In the genomic region with DNA sequence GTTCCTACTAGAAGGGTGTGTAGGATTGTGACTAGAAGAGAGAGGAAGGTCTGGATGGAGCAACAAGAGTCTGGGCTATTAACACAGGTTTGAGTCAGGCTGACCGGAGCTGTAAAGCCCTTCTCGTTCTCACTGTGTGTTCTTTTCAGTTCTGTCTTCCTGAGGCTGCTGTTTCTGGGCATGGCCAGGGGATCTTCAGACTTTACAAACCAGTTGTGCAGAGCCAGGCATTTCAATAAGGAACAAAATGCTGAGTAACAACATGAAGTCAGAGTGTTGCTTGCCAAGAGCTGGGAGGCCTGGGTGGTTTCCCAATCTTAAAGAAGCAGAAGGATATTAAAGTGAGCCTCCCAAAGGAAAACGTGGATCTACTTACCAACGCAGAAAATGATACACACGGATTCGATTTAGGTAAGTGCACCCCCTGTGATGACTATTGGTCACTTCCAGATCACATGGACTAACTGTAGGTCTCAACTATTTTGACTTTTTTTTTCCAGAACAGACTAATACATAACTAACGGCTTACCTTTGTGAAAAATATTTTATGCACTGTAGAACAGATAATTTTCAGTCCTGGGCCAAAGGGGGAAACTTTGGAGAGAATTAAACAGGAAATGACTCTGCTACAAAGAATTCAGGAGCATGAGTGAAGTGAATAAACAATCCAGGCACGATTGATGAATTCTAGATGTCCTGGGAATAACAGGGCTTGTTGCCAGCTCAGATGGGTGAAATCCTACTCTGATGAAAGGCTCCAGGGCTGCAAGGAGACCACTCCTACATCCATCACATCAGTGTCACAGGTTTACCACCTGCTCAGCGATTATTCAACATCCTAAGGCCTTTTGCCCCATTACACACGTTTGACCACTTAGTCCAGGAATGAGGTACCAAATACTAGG, we compare ENCODE assay signal across 8 cellular contexts.
A peak's percentile ranks its signal among the peaks of the same experiment; 100 is the strongest.
DNase-seq lines count a peak whose midpoint lies in the region; ATAC-seq, FAIRE-seq and TF ChIP-seq lines count a peak whose summit lies in the region.

No MANE protein-coding gene starts in this region.

- H3K9me3 ChIP-seq in GM12878 (replicated peaks; ENCODE audit: control insufficient read depth, insufficient read depth, low read length) (no peaks in the 10 kb centered on the region), kidney (ENCODE audit: control insufficient read depth in 1 of 2, low read length in 2 of 2) (no peaks in the 10 kb centered on the region)
- H3K9me3 ChIP-seq in CD4-positive, alpha-beta T cell (ENCODE audit: control insufficient read depth, low read length), result no peaks in the 10 kb centered on the region

- peaks cover 22% of the 10 kb centered on the region for H3K4me1 ChIP-seq in GM12878 (ENCODE audit: control insufficient read depth, insufficient read depth, low read length)
- H3K4me1 ChIP-seq in kidney (ENCODE audit: control insufficient read depth in 1 of 2, insufficient read depth in 1 of 2, low read depth in 1 of 2, low read length in 2 of 2), result peaks cover 6 to 16% of the 10 kb centered on the region in 2 donors

- no peaks in the 10 kb centered on the region for H3K27me3 ChIP-seq in GM12878 (replicated peaks in 1 of 2; ENCODE audit: control insufficient read depth in 2 of 2, insufficient read depth in 2 of 2, low read length in 1 of 2)
- H3K27me3 ChIP-seq in CD4-positive, alpha-beta T cell (ENCODE audit: control insufficient read depth, insufficient read depth, low read length), result no peaks in the 10 kb centered on the region

- CTCF ChIA-PET in GM12878 (lab: Yijun Ruan, JAX), result interaction anchor here (0.6 to 8.3 kb wide), 21 partner anchors 8 to 221 kb away, joined by 3 to 101 read pairs (median 4); a partner anchor contains a TSS
- CTCF ChIA-PET in CD4-positive, alpha-beta T cell (lab: Charles Lee), result interaction anchor here (1.6 to 2.8 kb wide), 2 partner anchors 8 to 11 kb away, joined by 10 to 17 read pairs; no protein-coding TSS in a partner anchor

- H3K79me2 ChIP-seq in GM12878 (ENCODE audit: control insufficient read depth, insufficient read depth, low read length), result no peaks in the 10 kb centered on the region

- H2AFZ ChIP-seq in GM12878 (ENCODE audit: control insufficient read depth, low read depth, low read length), result no peak overlapping the region

- H3K4me3 ChIP-seq in GM12878 (no peak overlapping the region), kidney (ENCODE audit: low read length in 2 of 2) (peak overlapping the region; percentile 26 to 34)

- 36% methylated on average over 10 of the region's 10 CpGs for WGBS in GM12878 (ENCODE audit: insufficient coverage, insufficient replicate concordance, low lambda C conversion rate, missing lambda C conversion rate)

- peaks cover 0 to 2% (median 0%) of the 10 kb centered on the region in 3 donors for H3K9me3 Mint-ChIP-seq in IgD-negative memory B cell
- no peaks in the 10 kb centered on the region for H3K9me3 Mint-ChIP-seq in CD4-positive, alpha-beta T cell

- FAIRE-seq in GM12878 (lab: Jason Lieb, UNC), result no peak
- peak; percentile 68 for FAIRE-seq in kidney (lab: Jason Lieb, UNC)

- no peak for TF ChIP-seq POLR2A in GM12878 (IDR thresholded peaks at IDR 0.05; ENCODE audit: low read depth, low read length)

- no peaks in the 10 kb centered on the region for H3K36me3 Mint-ChIP-seq in IgD-negative memory B cell
- no peaks in the 10 kb centered on the region for H3K36me3 Mint-ChIP-seq in CD4-positive, alpha-beta T cell (ENCODE audit: low read depth)

- no peak overlapping the region for H3K9ac ChIP-seq in GM12878 (ENCODE audit: control insufficient read depth, insufficient read depth, low read length)
- H3K9ac ChIP-seq in kidney (ENCODE audit: low read length in 2 of 2), result peak overlapping the region in 1 of 2 donors; percentile 12

- H3K36me3 ChIP-seq in GM12878 (ENCODE audit: control insufficient read depth in 2 of 2, insufficient read depth in 2 of 2, low read length in 1 of 2) (no peaks in the 10 kb centered on the region), kidney (ENCODE audit: control insufficient read depth in 1 of 2, insufficient read depth in 2 of 2, low read length in 2 of 2) (no peaks in the 10 kb centered on the region)

- SMC1A ChIA-PET in GM12878 (lab: Charles Lee; ENCODE audit: uncharacterized antibody, unreplicated experiment), result interaction anchor here (0.7 to 7.7 kb wide), 19 partner anchors 8 to 216 kb away, joined by 3 to 99 read pairs (median 7); no protein-coding TSS in a partner anchor

- no peaks in the 10 kb centered on the region for H3K27me3 Mint-ChIP-seq in IgD-negative memory B cell
- H3K27me3 Mint-ChIP-seq in CD4-positive, alpha-beta T cell, result no peaks in the 10 kb centered on the region

- intact Hi-C loops in GM12878 (cut with micrococcal nuclease; ENCODE audit: unreplicated experiment) (loop anchor here (2.0 kb wide), 1 partner anchor 105 kb away; no protein-coding TSS in a partner anchor), kidney (cut with DNase I) (no loop called here)
- intact Hi-C loops in CD4-positive, alpha-beta T cell (cut with DNase I, micrococcal nuclease), result loop anchor here in 1 of 2 experiments (5.0 to 10.0 kb wide), 2 partner anchors 131 to 219 kb away; a partner anchor contains a TSS

- DNase-seq in GM04503 (ENCODE audit: low read depth) (peak; percentile 89), GM12878 (ENCODE audit: low read depth, low spot score) (no peak), kidney (peak; percentile 76), smooth muscle cell of the brain vasculature (ENCODE audit: low read depth, low spot score) (peak; percentile 59), NCI-H524 treated with DMSO at 0.1 percent for 48 hours (lab: John Stamatoyannopoulos, UW) (no peak), OCI-M2 (lab: John Stamatoyannopoulos, UW; ENCODE audit: unreplicated experiment) (no peak)
- DNase-seq in CD4-positive, alpha-beta T cell, result no peak

- in situ Hi-C loops in GM12878 (cut with MboI), result no loop called here

- TF ChIP-seq EP300 in GM12878 (IDR thresholded peaks at IDR 0.05; ENCODE audit: borderline replicate concordance in 1 of 2, control insufficient read depth in 1 of 2, low read depth in 2 of 2, low read length in 2 of 2), result no peak

- no peak overlapping the region for H3K27ac ChIP-seq in GM12878 (ENCODE audit: control insufficient read depth, insufficient read depth)
- H3K27ac ChIP-seq in kidney (ENCODE audit: low read depth in 2 of 2, low read length in 2 of 2), result peak overlapping the region; percentile 16 to 46
- no peak overlapping the region for H3K27ac ChIP-seq in CD4-positive, alpha-beta T cell (ENCODE audit: low read depth, low read length)

- TF ChIP-seq RAD21 in GM12878 (IDR thresholded peaks at IDR 0.05; ENCODE audit: insufficient read depth, low read depth, low read length), result no peak

- peak overlapping the region in 3 of 4 donors; percentile 2 to 44 (median 10) for H3K4me3 Mint-ChIP-seq in IgD-negative memory B cell
- no peak overlapping the region for H3K4me3 Mint-ChIP-seq in CD4-positive, alpha-beta T cell

- no peaks in the 10 kb centered on the region for H4K20me1 ChIP-seq in GM12878 (ENCODE audit: control insufficient read depth, insufficient read depth)

- no peak for TF ChIP-seq CTCF in GM12878 (IDR thresholded peaks at IDR 0.05 in 2 of 3, conservative IDR thresholded peaks at IDR 0.05 in 1 of 3; ENCODE audit: control insufficient read depth in 2 of 3, extremely low read depth in 1 of 3, insufficient read depth in 1 of 3, low read depth in 3 of 3, low read length in 3 of 3)
- TF ChIP-seq CTCF in kidney (IDR thresholded peaks at IDR 0.05; ENCODE audit: borderline replicate concordance, extremely low read depth, insufficient read depth), result no peak
- no peak for TF ChIP-seq CTCF in CD4-positive, alpha-beta T cell (IDR thresholded peaks at IDR 0.05)

- peak overlapping the region in 2 of 3 donors; percentile 46 to 79 for H3K27ac Mint-ChIP-seq in IgD-negative memory B cell
- no peak overlapping the region for H3K27ac Mint-ChIP-seq in CD4-positive, alpha-beta T cell

- BruUV-seq in GM12878 (replicated peaks; lab: Mats Ljungman, UMichigan), result no TSS peak

- H3K4me1 Mint-ChIP-seq in IgD-negative memory B cell, result peaks cover 45 to 59% (median 48%) of the 10 kb centered on the region in 3 donors
- H3K4me1 Mint-ChIP-seq in CD4-positive, alpha-beta T cell (ENCODE audit: low read depth), result peaks cover 5% of the 10 kb centered on the region

- RAD21 ChIA-PET in GM12878 (lab: Charles Lee; ENCODE audit: unreplicated experiment), result interaction anchor here (1.0 to 8.4 kb wide), 14 partner anchors 12 to 586 kb away, joined by 3 to 79 read pairs (median 8); no protein-coding TSS in a partner anchor

- peak; percentile 66 for ATAC-seq in GM12878
- no peak for ATAC-seq in CD4-positive, alpha-beta T cell (ENCODE audit: poor library complexity)

- POLR2A ChIA-PET in GM12878 (lab: Charles Lee), result interaction anchor here (1.0 kb wide), 1 partner anchor 104 kb away, joined by 4 read pairs; no protein-coding TSS in a partner anchor
- POLR2A ChIA-PET in CD4-positive, alpha-beta T cell (lab: Charles Lee), result interaction anchor here (1.1 to 1.8 kb wide), 3 partner anchors 12 to 129 kb away, joined by 3 to 6 read pairs (median 4); no protein-coding TSS in a partner anchor

- no peak overlapping the region for H3K4me2 ChIP-seq in GM12878 (ENCODE audit: control insufficient read depth, insufficient read depth)

TF ChIP-seq in GM12878, 131 proteins besides CTCF, POLR2A, EP300 and RAD21 (continues in another document):
- TF ChIP-seq ZNF622 (IDR thresholded peaks at IDR 0.05) (no peak), MYB (IDR thresholded peaks at IDR 0.05; ENCODE audit: borderline replicate concordance, low read depth, low read length) (no peak)

Comparison
In these comparisons a context has a peak if more than half of its experiments do, and no peak if none do; other contexts are left out.
1. DNase-seq: peak in GM04503 (single experiment), kidney (single experiment) and smooth muscle cell of the brain vasculature (single experiment); none in GM12878 (single experiment), NCI-H524 treated with DMSO at 0.1 percent for 48 hours (single experiment), OCI-M2 (single experiment) and CD4-positive, alpha-beta T cell (0 of 10).
2. H3K27ac ChIP-seq: peak in kidney (2 of 2); none in GM12878 (single experiment) and CD4-positive, alpha-beta T cell (single experiment).